ENCODE assay signal across 26 cellular contexts in the genomic region with DNA sequence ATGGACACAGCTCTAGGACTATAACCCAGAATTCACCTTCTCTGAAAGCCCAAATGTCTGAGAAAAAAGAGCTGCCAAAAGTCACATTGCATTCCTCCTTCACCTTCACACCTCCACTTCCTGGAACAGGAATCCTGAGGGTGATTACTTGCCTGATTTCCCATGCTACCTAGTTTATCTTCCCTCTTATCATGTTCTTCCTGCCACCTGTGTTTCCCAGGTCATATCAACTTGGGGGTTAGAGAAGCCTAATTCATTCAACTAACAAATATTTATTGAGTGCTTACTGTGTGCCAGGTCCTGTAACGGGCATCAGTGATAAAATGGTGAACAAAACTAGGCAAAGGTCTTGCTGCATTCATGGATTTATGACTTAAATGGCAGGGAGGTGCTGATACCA.
"Had no signal": no experiment of that assay in that cellular context is flagged by ENCODE, and none has a peak within 500 bp of the region (broad histone marks: within the 10 kb centered on the region; RNA-seq: fewer than 3 reads in every experiment).

No MANE protein-coding gene starts in this region.

- ATAC-seq: effector memory CD8-positive, alpha-beta T cell; esophagus mucosa; gastrocnemius medialis; heart right ventricle; left lung; left ventricle myocardium superior; lower lobe of right lung had no signal

- FAIRE-seq: endometrium, islet of Langerhans, kidney had no signal

- H3K4me3 ChIP-seq: colonic mucosa, esophagus squamous epithelium, gastrocnemius medialis, heart right ventricle, left lung, lower lobe of right lung had no signal

- DNase-seq: colonic mucosa; cortex of kidney; effector CD8-positive, alpha-beta T cell; effector memory CD8-positive, alpha-beta T cell; endodermal cell; erythroblast; esophagus squamous epithelium; foreskin fibroblast; foreskin melanocyte; gastrocnemius medialis; glutamatergic neuron; head of caudate nucleus; heart right ventricle; hippocampal formation; kidney; kidney glomerular epithelial cell; left lung; left ventricle myocardium superior; lower lobe of right lung; mesenchymal stem cell; midbrain; naive B cell had no signal

- H3K4me1 ChIP-seq: colonic mucosa, esophagus squamous epithelium, gastrocnemius medialis, heart right ventricle, left lung, lower lobe of right lung had no signal

- H3K27ac ChIP-seq: colonic mucosa, epithelial cell of prostate, esophagus squamous epithelium, gastrocnemius medialis, heart right ventricle, left lung, lower lobe of right lung had no signal

- H3K36me3 ChIP-seq: colonic mucosa, esophagus squamous epithelium, gastrocnemius medialis, heart right ventricle, left lung, lower lobe of right lung had no signal

- H3K27me3 ChIP-seq: colonic mucosa, esophagus squamous epithelium, gastrocnemius medialis, heart right ventricle, left lung had no signal

- H3K9me3 ChIP-seq: colonic mucosa, esophagus squamous epithelium, gastrocnemius medialis, heart right ventricle, left lung, lower lobe of right lung had no signal
